In genomic region chr2:150476213-150476740, GRCh38 we compare ENCODE assay signal across 13 cellular contexts. TPM values are rescaled to one million over a fixed set of nuclear protein-coding genes. Genes with fewer than 3 reads are reported as not detected.
DNase-seq lines count a peak whose midpoint lies in the region; ATAC-seq and TF ChIP-seq lines count a peak whose summit lies in the region.
"Had no signal": no experiment of that assay in that cellular context is flagged by ENCODE, and none has a peak within 500 bp of the region (broad histone marks: within the 10 kb centered on the region; RNA-seq: fewer than 3 reads in every experiment).

No MANE protein-coding gene starts in this region.

- BruUV-seq in mammary epithelial cell (replicated peaks; lab: Mats Ljungman, UMichigan), result no TSS peak

- no peak overlapping the region for H2AFZ ChIP-seq in mammary epithelial cell (ENCODE audit: low read depth, low read length)

- no peak overlapping the region for H3K4me2 ChIP-seq in mammary epithelial cell (ENCODE audit: insufficient read depth, low read depth, low read length)

- dilution Hi-C loops in mammary epithelial cell (cut with HindIII; ENCODE audit: low sequenced_read_pairs), result no loop called here

- peaks cover 30% of the 10 kb centered on the region for H3K36me3 ChIP-seq in mammary epithelial cell (ENCODE audit: insufficient read depth, low read length)
- peaks cover 0 to 4% (median 0%) of the 10 kb centered on the region in 6 donors for H3K36me3 ChIP-seq in spleen

- 58% methylated on average over 5 of the region's 5 CpGs for WGBS in mammary epithelial cell (ENCODE audit: low coverage, missing lambda C conversion rate)
- WGBS in spleen, 5 donors, result 55 to 65% (median 63%) methylated on average over 5 of the region's 5 CpGs

- no peaks in the 10 kb centered on the region for H4K20me1 ChIP-seq in mammary epithelial cell (ENCODE audit: insufficient read depth, low read length)

- H3K27me3 ChIP-seq in mammary epithelial cell (ENCODE audit: insufficient read depth, low read length) (no peaks in the 10 kb centered on the region), spleen (replicated peaks in 1 of 7) (no peaks in the 10 kb centered on the region)
- H3K27me3 ChIP-seq: testis had no signal

- in situ Hi-C loops in mammary epithelial cell (cut with MboI; ENCODE audit: low sequenced_read_pairs in 2 of 2), result loop anchor here (25.0 kb wide), 3 partner anchors 136 to 586 kb away; no protein-coding TSS in a partner anchor

- H3K9me3 ChIP-seq in mammary epithelial cell (replicated peaks; ENCODE audit: insufficient read depth, low read length) (no peaks in the 10 kb centered on the region), spleen (no peaks in the 10 kb centered on the region)
- H3K9me3 ChIP-seq: mucosa of descending colon, testis had no signal

- ATAC-seq in GM18511 (IDR thresholded peaks at IDR 0.05; ENCODE audit: unreplicated experiment) (peak; percentile 3), GM18502 (IDR thresholded peaks at IDR 0.05; ENCODE audit: poor library complexity, unreplicated experiment) (no peak)
- ATAC-seq: activated CD8-positive, alpha-beta T cell treated with anti-CD3 and anti-CD28 coated beads, Interleukin-2, amount 10 ng/mL, durations not matched to agents 7 days and 5 days had no signal

- TF ChIP-seq POLR2A in spleen (IDR thresholded peaks at IDR 0.05), result no peak

- CTCF ChIA-PET in mammary epithelial cell (lab: Charles Lee; ENCODE audit: low non-redundant PET), result interaction anchor here (0.6 kb wide), 1 partner anchor 695 kb away, joined by 6 read pairs; no protein-coding TSS in a partner anchor

- no peak overlapping the region for H3K9ac ChIP-seq in mammary epithelial cell (ENCODE audit: insufficient read depth, low read length)

- H3K27ac ChIP-seq in mammary epithelial cell (ENCODE audit: insufficient read depth, low read depth, low read length), result peak overlapping the region; percentile 100
- peak overlapping the region in 6 of 8 donors; percentile 33 to 82 (median 58) for H3K27ac ChIP-seq in spleen
- H3K27ac ChIP-seq: HL-60, testis had no signal

- no peak for TF ChIP-seq CTCF in mammary epithelial cell (conservative IDR thresholded peaks at IDR 0.05 in 1 of 2, IDR thresholded peaks at IDR 0.05 in 1 of 2; ENCODE audit: extremely low read depth in 1 of 2, insufficient read depth in 1 of 2, low read depth in 1 of 2, low read length in 2 of 2)
- no peak for TF ChIP-seq CTCF in spleen (IDR thresholded peaks at IDR 0.05 in 8 of 11, conservative IDR thresholded peaks at IDR 0.05 in 3 of 11)

- H3K4me1 ChIP-seq in mammary epithelial cell (ENCODE audit: insufficient read depth, low read length) (peaks cover 85% of the 10 kb centered on the region), spleen (peaks cover 0 to 25% (median 0%) of the 10 kb centered on the region in 6 donors)
- H3K4me1 ChIP-seq: testis had no signal

- intact Hi-C loops in mammary epithelial cell (cut with micrococcal nuclease), result no loop called here
- intact Hi-C loops in spleen (cut with DNase I; ENCODE audit: low total_unique reads), result no loop called here

- H3K4me3 ChIP-seq in mammary epithelial cell (replicated peaks in 1 of 3; ENCODE audit: insufficient read depth in 1 of 3, low read depth in 2 of 3, low read length in 3 of 3), result no peak overlapping the region
- peak overlapping the region in 1 of 8 donors; percentile 17 for H3K4me3 ChIP-seq in spleen
- H3K4me3 ChIP-seq: mucosa of descending colon, testis had no signal

- DNase-seq in mammary epithelial cell (no peak), kidney tubule cell (ENCODE audit: low spot score) (peak; percentile 39), spleen (no peak), inferior parietal cortex (ENCODE audit: extremely low spot score) (no peak), NCI-H446 (lab: John Stamatoyannopoulos, UW) (no peak)
- no peak for DNase-seq in stimulated activated CD4-positive, alpha-beta T cell treated with anti-CD3 and anti-CD28 coated beads, Interleukin-4, amount 100 ng/mL, for 4 hours
- DNase-seq: activated CD8-positive, alpha-beta T cell treated with anti-CD3 and anti-CD28 coated beads, Interleukin-2, amount 10 ng/mL, durations not matched to agents 7 days and 5 days; NCI-H748 treated with DMSO at 0.1 percent for 48 hours; testis had no signal

- peaks cover 94% of the 10 kb centered on the region for H3K79me2 ChIP-seq in mammary epithelial cell (ENCODE audit: insufficient read depth, low read length)

RNA-seq across cellular contexts. Expression of gene RND3, which starts 11.2 kb away (rescaled TPM):
- total RNA-seq in mammary epithelial cell (100 to 1,000 TPM; 146 to 178 TPM), spleen (10 to 100 TPM; 54.1 to 97.0 (median 62.2) TPM)
- polyA plus RNA-seq in mammary epithelial cell (28.6 TPM), spleen (10 to 100 TPM; 10.3 to 17.1 (median 10.6) TPM)
- 243 TPM for polyA minus RNA-seq in mammary epithelial cell
- total RNA-seq: activated CD8-positive, alpha-beta T cell treated with anti-CD3 and anti-CD28 coated beads, Interleukin-2, amount 10 ng/mL, durations not matched to agents 7 days and 5 days had no signal
